35 cellular contexts compared by ENCODE assay signal in the genomic region with DNA sequence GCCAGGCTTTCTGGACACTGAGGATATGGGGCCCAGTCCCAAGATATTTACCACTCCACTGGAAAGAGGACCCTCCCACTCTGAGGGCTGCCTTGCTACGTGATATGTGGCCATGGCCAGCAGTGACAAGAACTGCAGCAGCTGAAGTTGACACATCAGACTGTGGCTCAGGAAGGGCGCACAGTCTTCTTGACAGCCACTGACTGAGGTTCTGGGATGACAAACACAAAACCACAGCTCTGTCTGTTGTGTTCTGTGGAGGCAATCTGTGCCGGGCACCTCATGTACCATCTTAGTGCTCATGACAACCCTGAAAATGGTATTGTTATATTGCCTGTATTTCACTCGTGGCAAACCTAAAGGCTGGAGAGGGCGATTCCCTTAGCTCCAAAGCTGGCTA. TPM values are rescaled to one million over a fixed set of nuclear protein-coding genes. Genes with fewer than 3 reads are reported as not detected.
"Had no signal": no experiment of that assay in that cellular context is flagged by ENCODE, and none has a peak within 500 bp of the region (broad histone marks: within the 10 kb centered on the region; RNA-seq: fewer than 3 reads in every experiment).

No MANE protein-coding gene starts in this region.

- DNase-seq: naive B cell; naive thymus-derived CD8-positive, alpha-beta T cell; nephron progenitor cell; occipital lobe; ovary; posterior cingulate gyrus; psoas muscle; right lobe of liver; sigmoid colon; spleen; stimulated activated CD4-positive, alpha-beta T cell treated with anti-CD3 and anti-CD28 coated beads, Interleukin-12 subunit alpha, Interleukin-12 subunit beta, amount 100 ng/mL, for 4 hours; stimulated activated CD4-positive, alpha-beta T cell treated with anti-CD3 and anti-CD28 coated beads, Interleukin-1b, Interleukin-23, amount 100 ng/mL, for 48 hours; stimulated activated CD4-positive, alpha-beta T cell treated with anti-CD3 and anti-CD28 coated beads, Interleukin-4, amount 100 ng/mL, for 1 hour; stimulated activated CD4-positive, alpha-beta T cell treated with anti-CD3 and anti-CD28 coated beads, Interleukin-4, amount 100 ng/mL, for 4 hours; stimulated activated CD8-positive, alpha-beta memory T cell treated with anti-CD3 and anti-CD28 coated beads, Interleukin-4, amount 100 ng/mL, for 48 hours; stimulated activated naive B cell treated with anti-CD40 and anti-IgM and Interleukin-4, amounts not matched to agents 10 μg/mL and 1 μg/mL and 100 μg/mL, for 72 hours; stimulated activated naive CD4-positive, alpha-beta T cell treated with Interleukin-2 at 50 U/mL for 16 hours; stomach; thyroid gland; trophoblast cell; upper lobe of right lung had no signal

- H3K9ac ChIP-seq: parathyroid adenoma had no signal

- H3K4me1 Mint-ChIP-seq: naive B cell; naive thymus-derived CD8-positive, alpha-beta T cell; neural crest cell; stimulated activated naive B cell treated with anti-CD40 and anti-IgM and Interleukin-4, amounts not matched to agents 10 μg/mL and 1 μg/mL and 100 μg/mL, for 72 hours had no signal

- H2AFZ ChIP-seq: parathyroid adenoma had no signal

- H3K4me2 ChIP-seq: smooth muscle cell had no signal

- H3K36me3 ChIP-seq: ovary, right lobe of liver, sigmoid colon, spleen, stomach, thoracic aorta, thyroid gland, tibial nerve, upper lobe of right lung, vagina had no signal

- H3K27ac ChIP-seq: ovary, parathyroid adenoma, psoas muscle, right lobe of liver, sigmoid colon, skin epidermis, spleen, stomach, thoracic aorta, thyroid gland, tibial nerve, upper lobe of right lung, vagina had no signal

- H3K4me1 ChIP-seq: psoas muscle, right lobe of liver, sigmoid colon, spleen, stomach, thyroid gland, tibial nerve, upper lobe of right lung, vagina had no signal

- H3K4me3 Mint-ChIP-seq: naive B cell; naive thymus-derived CD8-positive, alpha-beta T cell; natural killer cell treated with Interleukin-12 subunit alpha and Interleukin-12 subunit beta and Interleukin-15 and Interleukin-18, amount 100 ng/mL, for 72 hours; nephron progenitor cell; neural crest cell; stimulated activated naive B cell treated with anti-CD40 and anti-IgM and Interleukin-4, amounts not matched to agents 10 μg/mL and 1 μg/mL and 100 μg/mL, for 72 hours; stimulated activated naive CD8-positive, alpha-beta T cell treated with anti-CD3 and anti-CD28 coated beads, Interleukin-15, Interleukin-2, amounts not matched to agents 100 ng/mL and 50 ng/mL, for 24 hours had no signal

- H3K36me3 Mint-ChIP-seq: naive B cell; naive thymus-derived CD8-positive, alpha-beta T cell; natural killer cell treated with Interleukin-12 subunit alpha and Interleukin-12 subunit beta and Interleukin-15 and Interleukin-18, amount 100 ng/mL, for 72 hours; stimulated activated naive B cell treated with anti-CD40 and anti-IgM and Interleukin-4, amounts not matched to agents 10 μg/mL and 1 μg/mL and 100 μg/mL, for 72 hours had no signal

- ATAC-seq: naive thymus-derived CD8-positive, alpha-beta T cell; natural killer cell treated with Interleukin-12 subunit alpha and Interleukin-12 subunit beta and Interleukin-15 and Interleukin-18, amount 100 ng/mL, for 72 hours; psoas muscle; right cardiac atrium; right lobe of liver; stimulated activated naive B cell treated with anti-CD40 and anti-IgM and Interleukin-4, amounts not matched to agents 10 μg/mL and 1 μg/mL and 100 μg/mL, for 72 hours; upper lobe of right lung had no signal

- H3K9me3 ChIP-seq: psoas muscle, right lobe of liver, sigmoid colon, spleen, stomach, thoracic aorta, thyroid gland, tibial nerve, upper lobe of right lung, vagina had no signal

- H3K27me3 Mint-ChIP-seq: stimulated activated naive CD8-positive, alpha-beta T cell treated with anti-CD3 and anti-CD28 coated beads, Interleukin-15, Interleukin-2, amounts not matched to agents 100 ng/mL and 50 ng/mL, for 24 hours had no signal

- H3K27ac Mint-ChIP-seq: naive B cell; natural killer cell treated with Interleukin-12 subunit alpha and Interleukin-12 subunit beta and Interleukin-15 and Interleukin-18, amount 100 ng/mL, for 72 hours; nephron progenitor cell; progenitor cell of endocrine pancreas; stimulated activated naive B cell treated with anti-CD40 and anti-IgM and Interleukin-4, amounts not matched to agents 10 μg/mL and 1 μg/mL and 100 μg/mL, for 72 hours; stimulated activated naive CD8-positive, alpha-beta T cell treated with anti-CD3 and anti-CD28 coated beads, Interleukin-15, Interleukin-2, amounts not matched to agents 100 ng/mL and 50 ng/mL, for 24 hours had no signal

- H3K9me3 Mint-ChIP-seq: naive B cell; naive thymus-derived CD8-positive, alpha-beta T cell; natural killer cell treated with Interleukin-12 subunit alpha and Interleukin-12 subunit beta and Interleukin-15 and Interleukin-18, amount 100 ng/mL, for 72 hours; nephron progenitor cell; neural crest cell; stimulated activated naive B cell treated with anti-CD40 and anti-IgM and Interleukin-4, amounts not matched to agents 10 μg/mL and 1 μg/mL and 100 μg/mL, for 72 hours; stimulated activated naive CD8-positive, alpha-beta T cell treated with anti-CD3 and anti-CD28 coated beads, Interleukin-15, Interleukin-2, amounts not matched to agents 100 ng/mL and 50 ng/mL, for 24 hours had no signal

- H3K4me3 ChIP-seq: ovary, psoas muscle, right lobe of liver, sigmoid colon, skin epidermis, smooth muscle cell, spleen, stomach, thoracic aorta, thyroid gland, tibial nerve, upper lobe of right lung, vagina had no signal

- H3K27me3 ChIP-seq: ovary, right lobe of liver, sigmoid colon, spleen, thyroid gland, tibial nerve, upper lobe of right lung, vagina had no signal

RNA-seq across cellular contexts. Expression of gene FSTL4, which starts 16.9 kb away (rescaled TPM):
- total RNA-seq: natural killer cell treated with Interleukin-12 subunit alpha and Interleukin-12 subunit beta and Interleukin-15 and Interleukin-18, amount 100 ng/mL, for 72 hours; osteoblast; renal cortical epithelial cell; right cardiac atrium; subcutaneous adipose tissue; thoracic aorta had no signal
- polyA plus RNA-seq: naive thymus-derived CD8-positive, alpha-beta T cell; right cardiac atrium; smooth muscle cell had no signal
